ENCODE assay signal across 1 cellular context in genomic region chr7:73832806-73833205, GRCh38.
TF ChIP-seq lines count a peak whose summit lies in the region.

No MANE protein-coding gene starts in this region.

TF ChIP-seq in HCT116, 20 proteins besides CTCF, POLR2A, EP300 and RAD21 (continued from another document):
- TF ChIP-seq YY1 (IDR thresholded peaks at IDR 0.05; ENCODE audit: extremely low read depth, insufficient replicate concordance, low read depth, low read length) (no peak), ZNF274 (IDR thresholded peaks at IDR 0.05; ENCODE audit: low read depth, low read length) (no peak)
